Comparison of ENCODE assay signal across 1 cellular context in the genomic region with DNA sequence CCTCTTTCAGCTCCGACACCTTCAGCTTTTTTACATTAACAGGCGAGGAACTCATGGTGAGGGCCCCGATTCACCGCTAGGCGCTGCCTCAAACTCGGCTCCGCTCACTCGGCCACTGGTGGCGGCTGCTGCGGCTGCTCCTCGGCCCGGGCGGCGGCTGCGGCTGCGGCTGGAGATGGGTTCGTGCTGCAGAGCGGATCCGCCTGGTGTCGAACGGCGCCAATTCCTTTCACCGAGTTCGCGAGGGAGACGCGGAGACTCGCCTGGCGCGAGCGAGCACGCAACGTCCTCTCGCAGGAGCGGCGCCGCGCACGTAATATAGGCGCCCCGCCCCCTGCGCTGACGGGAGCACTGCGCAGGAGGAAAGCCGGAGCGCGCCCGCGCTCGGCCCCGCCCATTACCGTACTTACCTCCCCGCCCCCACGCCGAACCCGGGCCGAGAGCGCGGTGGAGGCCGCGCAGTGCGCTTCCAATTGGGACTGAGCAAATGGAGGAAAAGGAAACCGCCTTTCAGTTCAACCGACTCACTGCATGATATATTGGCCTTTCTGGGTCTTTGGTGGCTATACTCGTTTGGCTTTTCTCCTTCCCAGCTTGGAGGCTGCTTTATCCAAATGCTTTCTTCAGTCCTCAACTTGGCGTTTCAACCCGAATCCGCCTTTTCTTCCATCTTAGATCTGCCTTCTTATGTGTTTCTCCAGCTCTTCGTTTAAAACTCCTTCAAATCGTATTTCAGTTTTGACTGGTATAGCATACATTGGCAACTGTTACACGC.
A peak's percentile ranks its signal among the peaks of the same experiment; 100 is the strongest.
TF ChIP-seq lines count a peak whose summit lies in the region.

A gene (minus strand): TSS at position 291 of the 775 bp plus-strand sequence. CDS start 236 bp downstream, at position 55.

TF ChIP-seq in K562, 482 proteins besides CTCF, POLR2A, EP300 and RAD21 (continued from another document and continues in another):
- TF ChIP-seq, protein P1, sequence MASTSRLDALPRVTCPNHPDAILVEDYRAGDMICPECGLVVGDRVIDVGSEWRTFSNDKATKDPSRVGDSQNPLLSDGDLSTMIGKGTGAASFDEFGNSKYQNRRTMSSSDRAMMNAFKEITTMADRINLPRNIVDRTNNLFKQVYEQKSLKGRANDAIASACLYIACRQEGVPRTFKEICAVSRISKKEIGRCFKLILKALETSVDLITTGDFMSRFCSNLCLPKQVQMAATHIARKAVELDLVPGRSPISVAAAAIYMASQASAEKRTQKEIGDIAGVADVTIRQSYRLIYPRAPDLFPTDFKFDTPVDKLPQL (IDR thresholded peaks at IDR 0.05; ENCODE audit: extremely low read depth, insufficient read length), result peak; percentile 21
- TF ChIP-seq ZNF3 (CRISPR knock-in tag; IDR thresholded peaks at IDR 0.05) (no peak), SRSF7 (optimal IDR thresholded peaks at IDR 0.05; ENCODE audit: low read depth, low read length) (no peak), TBP (optimal IDR thresholded peaks at IDR 0.05; ENCODE audit: low read depth, low read length) (peak; percentile 93), TEAD2 (tag; IDR thresholded peaks at IDR 0.05) (peak; percentile 12; the same call in 1 of the 2 replicates), ZNF644 (tag; IDR thresholded peaks at IDR 0.05; ENCODE audit: low read depth) (peak; percentile 60; the same call in 1 of the 2 replicates), PML (IDR thresholded peaks at IDR 0.05; ENCODE audit: low read length) (peak; percentile 82), POLR2AphosphoS2 (IDR thresholded peaks at IDR 0.05; ENCODE audit: low read length) (peak; percentile 88; the same call in 1 of the 2 replicates), HDAC6 (IDR thresholded peaks at IDR 0.05; ENCODE audit: low read depth, low read length) (no peak), HLTF (IDR thresholded peaks at IDR 0.05) (0 out of 2 replicates have a peak, but pooled peaks have one; percentile 36), NELFE (IDR thresholded peaks at IDR 0.05; ENCODE audit: insufficient read depth, insufficient read length) (no peak), ZKSCAN1 (IDR thresholded peaks at IDR 0.05; ENCODE audit: low read depth, low read length) (peak; percentile 68; the same call in 1 of the 2 replicates), MTA3 (IDR thresholded peaks at IDR 0.05; ENCODE audit: borderline replicate concordance) (peak; percentile 78), TEAD4 (IDR thresholded peaks at IDR 0.05; ENCODE audit: low read length) (peak; percentile 32; the same call in 1 of the 2 replicates), TEAD4 (CRISPR knock-in tag; IDR thresholded peaks at IDR 0.05; ENCODE audit: borderline replicate concordance) (no peak), CBX1 (IDR thresholded peaks at IDR 0.05; ENCODE audit: low read depth) (peak; percentile 51), ETV1 (tag; conservative IDR thresholded peaks at IDR 0.05; ENCODE audit: low read depth) (no peak), NRF1 (conservative IDR thresholded peaks at IDR 0.05 in 1 of 2, IDR thresholded peaks at IDR 0.05 in 1 of 2) (peak; percentile 96), NCOR1 (IDR thresholded peaks at IDR 0.05) (peak; percentile 46), NR4A1 (CRISPR knock-in tag; IDR thresholded peaks at IDR 0.05) (no peak; the same call in 1 of the 2 replicates), NR4A1 (tag; IDR thresholded peaks at IDR 0.05) (peak; percentile 67; the same call in 1 of the 2 replicates), TAF7 (tag; IDR thresholded peaks at IDR 0.05) (peak; percentile 90), ZFX (CRISPR knock-in tag; IDR thresholded peaks at IDR 0.05) (peak; percentile 91), TCF7L2 (IDR thresholded peaks at IDR 0.05; ENCODE audit: low read depth, low read length) (no peak), ZNF766 (CRISPR knock-in tag; conservative IDR thresholded peaks at IDR 0.05) (peak; percentile 89), FOXA3 (CRISPR knock-in tag; conservative IDR thresholded peaks at IDR 0.05 in 1 of 2, IDR thresholded peaks at IDR 0.05 in 1 of 2) (0 out of 4 replicates have a peak, but pooled peaks of 1 of the 2 experiments have one; percentile 58), CCNT2 (IDR thresholded peaks at IDR 0.05; ENCODE audit: borderline replicate concordance, extremely low read depth, insufficient read length, low read depth, low read length) (peak; percentile 93)
- TF ChIP-seq, protein P2, sequence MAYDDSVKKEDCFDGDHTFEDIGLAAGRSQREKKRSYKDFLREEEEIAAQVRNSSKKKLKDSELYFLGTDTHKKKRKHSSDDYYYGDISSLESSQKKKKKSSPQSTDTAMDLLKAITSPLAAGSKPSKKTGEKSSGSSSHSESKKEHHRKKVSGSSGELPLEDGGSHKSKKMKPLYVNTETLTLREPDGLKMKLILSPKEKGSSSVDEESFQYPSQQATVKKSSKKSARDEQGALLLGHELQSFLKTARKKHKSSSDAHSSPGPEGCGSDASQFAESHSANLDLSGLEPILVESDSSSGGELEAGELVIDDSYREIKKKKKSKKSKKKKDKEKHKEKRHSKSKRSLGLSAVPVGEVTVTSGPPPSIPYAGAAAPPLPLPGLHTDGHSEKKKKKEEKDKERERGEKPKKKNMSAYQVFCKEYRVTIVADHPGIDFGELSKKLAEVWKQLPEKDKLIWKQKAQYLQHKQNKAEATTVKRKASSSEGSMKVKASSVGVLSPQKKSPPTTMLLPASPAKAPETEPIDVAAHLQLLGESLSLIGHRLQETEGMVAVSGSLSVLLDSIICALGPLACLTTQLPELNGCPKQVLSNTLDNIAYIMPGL (CRISPR knock-in tag; IDR thresholded peaks at IDR 0.05), result peak; percentile 96
- TF ChIP-seq, protein P3, sequence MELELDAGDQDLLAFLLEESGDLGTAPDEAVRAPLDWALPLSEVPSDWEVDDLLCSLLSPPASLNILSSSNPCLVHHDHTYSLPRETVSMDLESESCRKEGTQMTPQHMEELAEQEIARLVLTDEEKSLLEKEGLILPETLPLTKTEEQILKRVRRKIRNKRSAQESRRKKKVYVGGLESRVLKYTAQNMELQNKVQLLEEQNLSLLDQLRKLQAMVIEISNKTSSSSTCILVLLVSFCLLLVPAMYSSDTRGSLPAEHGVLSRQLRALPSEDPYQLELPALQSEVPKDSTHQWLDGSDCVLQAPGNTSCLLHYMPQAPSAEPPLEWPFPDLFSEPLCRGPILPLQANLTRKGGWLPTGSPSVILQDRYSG (tag; conservative IDR thresholded peaks at IDR 0.05; ENCODE audit: low read depth), result peak; percentile 82
- TF ChIP-seq, protein P4, sequence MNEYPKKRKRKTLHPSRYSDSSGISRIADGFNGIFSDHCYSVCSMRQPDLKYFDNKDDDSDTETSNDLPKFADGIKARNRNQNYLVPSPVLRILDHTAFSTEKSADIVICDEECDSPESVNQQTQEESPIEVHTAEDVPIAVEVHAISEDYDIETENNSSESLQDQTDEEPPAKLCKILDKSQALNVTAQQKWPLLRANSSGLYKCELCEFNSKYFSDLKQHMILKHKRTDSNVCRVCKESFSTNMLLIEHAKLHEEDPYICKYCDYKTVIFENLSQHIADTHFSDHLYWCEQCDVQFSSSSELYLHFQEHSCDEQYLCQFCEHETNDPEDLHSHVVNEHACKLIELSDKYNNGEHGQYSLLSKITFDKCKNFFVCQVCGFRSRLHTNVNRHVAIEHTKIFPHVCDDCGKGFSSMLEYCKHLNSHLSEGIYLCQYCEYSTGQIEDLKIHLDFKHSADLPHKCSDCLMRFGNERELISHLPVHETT (CRISPR knock-in tag; conservative IDR thresholded peaks at IDR 0.05 in 1 of 2, IDR thresholded peaks at IDR 0.05 in 1 of 2), result peak in 1 of 2 experiments; percentile 97; a peak in 2 of 4 replicates
- TF ChIP-seq, protein P5, sequence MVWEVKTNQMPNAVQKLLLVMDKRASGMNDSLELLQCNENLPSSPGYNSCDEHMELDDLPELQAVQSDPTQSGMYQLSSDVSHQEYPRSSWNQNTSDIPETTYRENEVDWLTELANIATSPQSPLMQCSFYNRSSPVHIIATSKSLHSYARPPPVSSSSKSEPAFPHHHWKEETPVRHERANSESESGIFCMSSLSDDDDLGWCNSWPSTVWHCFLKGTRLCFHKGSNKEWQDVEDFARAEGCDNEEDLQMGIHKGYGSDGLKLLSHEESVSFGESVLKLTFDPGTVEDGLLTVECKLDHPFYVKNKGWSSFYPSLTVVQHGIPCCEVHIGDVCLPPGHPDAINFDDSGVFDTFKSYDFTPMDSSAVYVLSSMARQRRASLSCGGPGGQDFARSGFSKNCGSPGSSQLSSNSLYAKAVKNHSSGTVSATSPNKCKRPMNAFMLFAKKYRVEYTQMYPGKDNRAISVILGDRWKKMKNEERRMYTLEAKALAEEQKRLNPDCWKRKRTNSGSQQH (CRISPR knock-in tag; IDR thresholded peaks at IDR 0.05), result peak; percentile 36; the same call in 1 of the 2 replicates
- TF ChIP-seq, protein P6, sequence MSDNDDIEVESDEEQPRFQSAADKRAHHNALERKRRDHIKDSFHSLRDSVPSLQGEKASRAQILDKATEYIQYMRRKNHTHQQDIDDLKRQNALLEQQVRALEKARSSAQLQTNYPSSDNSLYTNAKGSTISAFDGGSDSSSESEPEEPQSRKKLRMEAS (CRISPR knock-in tag; IDR thresholded peaks at IDR 0.05), result peak; percentile 72
- TF ChIP-seq, protein P7, sequence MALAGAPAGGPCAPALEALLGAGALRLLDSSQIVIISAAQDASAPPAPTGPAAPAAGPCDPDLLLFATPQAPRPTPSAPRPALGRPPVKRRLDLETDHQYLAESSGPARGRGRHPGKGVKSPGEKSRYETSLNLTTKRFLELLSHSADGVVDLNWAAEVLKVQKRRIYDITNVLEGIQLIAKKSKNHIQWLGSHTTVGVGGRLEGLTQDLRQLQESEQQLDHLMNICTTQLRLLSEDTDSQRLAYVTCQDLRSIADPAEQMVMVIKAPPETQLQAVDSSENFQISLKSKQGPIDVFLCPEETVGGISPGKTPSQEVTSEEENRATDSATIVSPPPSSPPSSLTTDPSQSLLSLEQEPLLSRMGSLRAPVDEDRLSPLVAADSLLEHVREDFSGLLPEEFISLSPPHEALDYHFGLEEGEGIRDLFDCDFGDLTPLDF (CRISPR knock-in tag; IDR thresholded peaks at IDR 0.05), result peak; percentile 85; the same call in 1 of the 2 replicates
- TF ChIP-seq, protein P8, sequence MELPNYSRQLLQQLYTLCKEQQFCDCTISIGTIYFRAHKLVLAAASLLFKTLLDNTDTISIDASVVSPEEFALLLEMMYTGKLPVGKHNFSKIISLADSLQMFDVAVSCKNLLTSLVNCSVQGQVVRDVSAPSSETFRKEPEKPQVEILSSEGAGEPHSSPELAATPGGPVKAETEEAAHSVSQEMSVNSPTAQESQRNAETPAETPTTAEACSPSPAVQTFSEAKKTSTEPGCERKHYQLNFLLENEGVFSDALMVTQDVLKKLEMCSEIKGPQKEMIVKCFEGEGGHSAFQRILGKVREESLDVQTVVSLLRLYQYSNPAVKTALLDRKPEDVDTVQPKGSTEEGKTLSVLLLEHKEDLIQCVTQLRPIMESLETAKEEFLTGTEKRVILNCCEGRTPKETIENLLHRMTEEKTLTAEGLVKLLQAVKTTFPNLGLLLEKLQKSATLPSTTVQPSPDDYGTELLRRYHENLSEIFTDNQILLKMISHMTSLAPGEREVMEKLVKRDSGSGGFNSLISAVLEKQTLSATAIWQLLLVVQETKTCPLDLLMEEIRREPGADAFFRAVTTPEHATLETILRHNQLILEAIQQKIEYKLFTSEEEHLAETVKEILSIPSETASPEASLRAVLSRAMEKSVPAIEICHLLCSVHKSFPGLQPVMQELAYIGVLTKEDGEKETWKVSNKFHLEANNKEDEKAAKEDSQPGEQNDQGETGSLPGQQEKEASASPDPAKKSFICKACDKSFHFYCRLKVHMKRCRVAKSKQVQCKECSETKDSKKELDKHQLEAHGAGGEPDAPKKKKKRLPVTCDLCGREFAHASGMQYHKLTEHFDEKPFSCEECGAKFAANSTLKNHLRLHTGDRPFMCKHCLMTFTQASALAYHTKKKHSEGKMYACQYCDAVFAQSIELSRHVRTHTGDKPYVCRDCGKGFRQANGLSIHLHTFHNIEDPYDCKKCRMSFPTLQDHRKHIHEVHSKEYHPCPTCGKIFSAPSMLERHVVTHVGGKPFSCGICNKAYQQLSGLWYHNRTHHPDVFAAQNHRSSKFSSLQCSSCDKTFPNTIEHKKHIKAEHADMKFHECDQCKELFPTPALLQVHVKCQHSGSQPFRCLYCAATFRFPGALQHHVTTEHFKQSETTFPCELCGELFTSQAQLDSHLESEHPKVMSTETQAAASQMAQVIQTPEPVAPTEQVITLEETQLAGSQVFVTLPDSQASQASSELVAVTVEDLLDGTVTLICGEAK (IDR thresholded peaks at IDR 0.05), result peak; percentile 48
- TF ChIP-seq, protein P8 (CRISPR knock-in tag; IDR thresholded peaks at IDR 0.05), result no peak
